ENCODE assay signal across 9 cellular contexts in genomic region chr22:29311468-29312217, GRCh38. TPM values are rescaled to one million over a fixed set of nuclear protein-coding genes. Genes with fewer than 3 reads are reported as not detected.
A peak's percentile ranks its signal among the peaks of the same experiment; 100 is the strongest.
DNase-seq lines count a peak whose midpoint lies in the region; ATAC-seq and FAIRE-seq lines count a peak whose summit lies in the region.
"Had no signal": no experiment of that assay in that cellular context is flagged by ENCODE, and none has a peak within 500 bp of the region (broad histone marks: within the 10 kb centered on the region; RNA-seq: fewer than 3 reads in every experiment).

No MANE protein-coding gene starts in this region.

- ATAC-seq in left cardiac atrium (peak in 1 of 2 donors; percentile 0), GM19463 (IDR thresholded peaks at IDR 0.05; ENCODE audit: unreplicated experiment) (no peak), HG02884 (IDR thresholded peaks at IDR 0.05; ENCODE audit: unreplicated experiment) (no peak)

- DNase-seq in Daoy (ENCODE audit: low read depth) (peak; percentile 28), SJCRH30 (peak; percentile 49), left cardiac atrium (peak; percentile 43), middle frontal gyrus (ENCODE audit: extremely low spot score, low spot score) (no peak), urothelium cell line (ENCODE audit: low spot score) (no peak)
- DNase-seq: NCI-H774 had no signal

- H3K4me3 ChIP-seq in SJCRH30 (peak overlapping the region; percentile 46), skin epidermis (peak overlapping the region in 3 of 7 experiments; percentile 4 to 16 (median 10))

- H3K9me3 ChIP-seq in SJCRH30 (replicated peaks) = no peaks in the 10 kb centered on the region

- H3K27ac ChIP-seq in SJCRH30 (peak overlapping the region; percentile 5; the same call in 1 of the 2 replicates), skin epidermis (peak overlapping the region in 19 of 21 experiments; percentile 27 to 96 (median 79))

- H3K27me3 ChIP-seq in SJCRH30 = no peaks in the 10 kb centered on the region

- intact Hi-C loops in left cardiac atrium (cut with DNase I) = no loop called here

- H3K4me1 ChIP-seq in SJCRH30 = peaks cover 30% of the 10 kb centered on the region

- H3K36me3 ChIP-seq in SJCRH30 = no peaks in the 10 kb centered on the region

- FAIRE-seq in urothelium cell line (lab: Jason Lieb, UNC) = no peak

RNA-seq across cellular contexts. Expression of gene RASL10A, which starts 3.9 kb away (rescaled TPM):
- 0.11 and 0.39 TPM in 2 replicates for total RNA-seq in Daoy (2014; rRNA removed; shearing (Covaris generic))
- 4.1 and 4.3 TPM in 2 replicates for total RNA-seq in SJCRH30 (2014; rRNA removed; shearing (Covaris generic))
- total RNA-seq in left cardiac atrium = 1 to 10 TPM; 1.0 to 3.1 TPM

RNA-seq across cellular contexts. Expression of gene GAS2L1, which starts 5.2 kb away (rescaled TPM):
- 10.0 and 11.1 TPM in 2 replicates for total RNA-seq in Daoy (2014; rRNA removed; shearing (Covaris generic))
- total RNA-seq in SJCRH30 (2014; rRNA removed; shearing (Covaris generic)) = 5.0 and 6.4 TPM in 2 replicates
- total RNA-seq in left cardiac atrium = 10 to 100 TPM; 20.1 to 25.2 TPM

RNA-seq across cellular contexts. Expression of gene EWSR1, which starts 43.6 kb away (rescaled TPM):
- total RNA-seq in Daoy (2014; rRNA removed; shearing (Covaris generic)) = 150 and 191 TPM in 2 replicates
- 275 and 298 TPM in 2 replicates for total RNA-seq in SJCRH30 (2014; rRNA removed; shearing (Covaris generic))
- total RNA-seq in left cardiac atrium = 100 to 1,000 TPM; 109 to 175 TPM

RNA-seq across cellular contexts. Expression of gene RHBDD3, which starts 43.9 kb away (rescaled TPM):
- 34.1 and 40.2 TPM in 2 replicates for total RNA-seq in Daoy (2014; rRNA removed; shearing (Covaris generic))
- total RNA-seq in SJCRH30 (2014; rRNA removed; shearing (Covaris generic)) = 20.3 and 21.8 TPM in 2 replicates
- total RNA-seq in left cardiac atrium = 10 to 100 TPM; 15.6 to 19.0 TPM

Comparison
In these comparisons a context has a peak if more than half of its experiments do, and no peak if none do; other contexts are left out.
1. DNase-seq: peak in Daoy (single experiment), SJCRH30 (2 of 2) and left cardiac atrium (single experiment); none in middle frontal gyrus (single experiment) and urothelium cell line (single experiment).